8 cellular contexts compared by ENCODE assay signal in the genomic region with DNA sequence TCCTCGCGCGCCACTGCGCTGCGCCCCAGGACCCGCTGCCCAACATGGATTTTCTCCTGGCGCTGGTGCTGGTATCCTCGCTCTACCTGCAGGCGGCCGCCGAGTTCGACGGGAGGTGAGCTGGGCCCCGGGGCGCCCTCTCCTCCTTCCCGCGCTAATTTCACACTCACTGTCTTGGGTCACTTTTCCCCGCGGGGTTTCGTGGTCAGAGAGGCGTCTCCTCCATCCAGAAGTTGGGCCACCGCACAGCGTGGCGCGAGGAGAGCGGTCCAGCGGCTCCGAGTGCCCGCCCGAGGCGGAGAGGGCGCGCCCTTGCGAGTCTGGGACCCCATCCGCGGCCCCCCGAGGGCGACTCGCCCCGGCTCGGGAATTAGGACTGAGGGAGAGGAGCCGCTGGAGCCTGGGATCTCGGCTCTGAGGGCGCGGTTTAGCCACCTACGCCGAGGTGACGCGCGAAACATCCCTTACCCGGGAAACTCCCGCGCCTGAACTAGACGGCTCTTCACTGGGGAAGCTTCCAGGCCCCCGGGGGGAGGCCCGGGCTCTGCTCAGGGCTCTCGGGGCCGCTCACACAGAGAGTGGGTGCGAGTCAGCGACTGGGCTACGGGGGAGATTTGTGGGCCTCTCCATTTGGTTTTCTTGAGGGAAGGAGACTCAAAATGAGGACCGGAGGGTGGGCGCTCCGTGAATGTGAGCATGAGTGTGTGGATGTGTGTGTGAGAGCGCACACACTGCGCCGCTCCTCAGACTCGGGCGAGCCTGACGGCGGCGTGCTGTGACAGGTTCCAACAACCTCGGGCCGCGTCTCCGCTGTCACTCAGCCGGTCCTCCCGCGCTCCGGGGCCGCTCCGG. TPM values are rescaled to one million over a fixed set of nuclear protein-coding genes. Genes with fewer than 3 reads are reported as not detected.
DNase-seq lines count a peak whose midpoint lies in the region; ATAC-seq and TF ChIP-seq lines count a peak whose summit lies in the region.

No MANE protein-coding gene starts in this region.

- H3K27me3 ChIP-seq in WERI-Rb-1 (ENCODE audit: insufficient read depth, low read depth, severe bottlenecking): no peaks in the 10 kb centered on the region
- peaks cover 42% of the 10 kb centered on the region for H3K27me3 ChIP-seq in left ventricle myocardium inferior (ENCODE audit: low read depth)

- no peaks in the 10 kb centered on the region for H3K36me3 ChIP-seq in WERI-Rb-1
- no peaks in the 10 kb centered on the region for H3K36me3 ChIP-seq in left ventricle myocardium inferior

- H3K4me1 ChIP-seq in left ventricle myocardium inferior: peaks cover 21% of the 10 kb centered on the region

- H3K9me3 ChIP-seq in WERI-Rb-1 (ENCODE audit: severe bottlenecking) (no peaks in the 10 kb centered on the region), left ventricle myocardium inferior (replicated peaks) (no peaks in the 10 kb centered on the region)

- intact Hi-C loops in left ventricle myocardium inferior (cut with micrococcal nuclease): no loop called here

- TF ChIP-seq CTCF in WERI-Rb-1 (IDR thresholded peaks at IDR 0.05; ENCODE audit: low read depth, low read length): no peak; the same call in 1 of the 2 replicates
- TF ChIP-seq CTCF in left ventricle myocardium inferior (IDR thresholded peaks at IDR 0.05; ENCODE audit: borderline replicate concordance): peak; percentile 24
- no peak for TF ChIP-seq CTCF in retinal pigment epithelial cell (conservative IDR thresholded peaks at IDR 0.05; ENCODE audit: low read depth, low read length)

- H3K27ac ChIP-seq in WERI-Rb-1: peak overlapping the region; percentile 50
- H3K27ac ChIP-seq in left ventricle myocardium inferior (replicated peaks): no peak overlapping the region

- DNase-seq in AG08396 (ENCODE audit: low spot score) (peak; percentile 11), WERI-Rb-1 (peak; percentile 67), left ventricle myocardium inferior (peak; percentile 17), retinal pigment epithelial cell (ENCODE audit: low read depth) (no peak), OCI-M2 (lab: John Stamatoyannopoulos, UW; ENCODE audit: unreplicated experiment) (no peak)

- H3K4me3 ChIP-seq in WERI-Rb-1 (ENCODE audit: low read depth, low read length): peak overlapping the region; percentile 57
- peak overlapping the region; percentile 71 for H3K4me3 ChIP-seq in left ventricle myocardium inferior
- H3K4me3 ChIP-seq in retinal pigment epithelial cell (ENCODE audit: low read length): peak overlapping the region; percentile 35

- ATAC-seq in GM18873 (IDR thresholded peaks at IDR 0.05; ENCODE audit: low FRiP score, unreplicated experiment): peak; percentile 39
- peak; percentile 46 for ATAC-seq in HG03280 (IDR thresholded peaks at IDR 0.05; ENCODE audit: unreplicated experiment)
- ATAC-seq in HG03457 (IDR thresholded peaks at IDR 0.05; ENCODE audit: unreplicated experiment): no peak

RNA-seq across cellular contexts. Expression of a gene that starts 0.6 kb away (rescaled TPM):
- 2.9 TPM for total RNA-seq in left ventricle myocardium inferior

Comparison
In these comparisons a context has a peak if more than half of its experiments do, and no peak if none do; other contexts are left out.
1. DNase-seq: peak in AG08396 (single experiment), WERI-Rb-1 (single experiment) and left ventricle myocardium inferior (single experiment); none in retinal pigment epithelial cell (single experiment) and OCI-M2 (single experiment).
2. Peak in every context shown above with its lines, with median percentiles within 50 percentile points of each other: H3K4me3 ChIP-seq.